Comparison of ENCODE assay signal across 8 cellular contexts in genomic region chr5:34244281-34245031, GRCh38.
A peak's percentile ranks its signal among the peaks of the same experiment; 100 is the strongest.
DNase-seq lines count a peak whose midpoint lies in the region; ATAC-seq and TF ChIP-seq lines count a peak whose summit lies in the region.
"Not testable (repeated sequence)": the region's sequence is repeated elsewhere in the genome, so short reads cannot be mapped to it uniquely, and the experiment has no call there.

No MANE protein-coding gene starts in this region.

- H3K4me3 Mint-ChIP-seq in Calu3 (ENCODE audit: low read depth, unreplicated experiment) = peak overlapping the region; percentile 63
- H3K4me3 Mint-ChIP-seq in stimulated activated memory B cell treated with anti-CD40 and anti-IgM and Interleukin-4, amounts not matched to agents 10 μg/mL and 1 μg/mL and 100 μg/mL, for 72 hours = peak overlapping the region; percentile 80

- H3K4me3 ChIP-seq in HAP-1 (peak overlapping the region; percentile 32), PC-3 (ENCODE audit: low read length) (peak overlapping the region; percentile 48), coronary artery (peak overlapping the region; percentile 83), iPS-20b (ENCODE audit: low read length) (peak overlapping the region; percentile 64), psoas muscle (peak overlapping the region; percentile 68)

- H3K27me3 ChIP-seq in HAP-1 (ENCODE audit: low read depth); PC-3 (ENCODE audit: low read length); iPS-20b (ENCODE audit: insufficient read depth, low read length); psoas muscle (ENCODE audit: insufficient read depth in 3 of 3, low read length in 2 of 3): not testable (repeated sequence)

- intact Hi-C loops in Calu3 (cut with micrococcal nuclease; ENCODE audit: unreplicated experiment); psoas muscle (cut with DNase I): not testable (repeated sequence)
- intact Hi-C loops in PC-3 (cut with micrococcal nuclease) = loop anchor here (5.0 kb wide), 1 partner anchor 208 kb away; no protein-coding TSS in a partner anchor

- H3K4me1 Mint-ChIP-seq in Calu3 (ENCODE audit: low read depth, unreplicated experiment) = not testable (repeated sequence)
- H3K4me1 Mint-ChIP-seq in stimulated activated memory B cell treated with anti-CD40 and anti-IgM and Interleukin-4, amounts not matched to agents 10 μg/mL and 1 μg/mL and 100 μg/mL, for 72 hours = peaks cover 12% of the 10 kb centered on the region

- H3K36me3 ChIP-seq in HAP-1 (replicated peaks); PC-3 (ENCODE audit: low read depth, low read length); iPS-20b (ENCODE audit: insufficient read depth, low read depth, low read length); psoas muscle (ENCODE audit: insufficient read depth in 1 of 2, low read depth in 1 of 2): not testable (repeated sequence)

- H3K27ac ChIP-seq in PC-3 (ENCODE audit: low read length) (peak overlapping the region; percentile 48; the same call in 1 of the 2 replicates), coronary artery (peak overlapping the region; percentile 82 to 98), psoas muscle (peak overlapping the region; percentile 86)
- not testable (repeated sequence) for H3K27ac ChIP-seq in iPS-20b (ENCODE audit: low read length)

- H3K27me3 Mint-ChIP-seq in Calu3 (ENCODE audit: unreplicated experiment); stimulated activated memory B cell treated with anti-CD40 and anti-IgM and Interleukin-4, amounts not matched to agents 10 μg/mL and 1 μg/mL and 100 μg/mL, for 72 hours: not testable (repeated sequence)

- not testable (repeated sequence) for H4K20me1 ChIP-seq in PC-3 (ENCODE audit: low read length)

- not testable (repeated sequence) for BruUV-seq in Calu3 (replicated peaks; lab: Mats Ljungman, UMichigan); PC-3 (replicated peaks; lab: Mats Ljungman, UMichigan)

- H3F3A ChIP-seq in PC-3 (ENCODE audit: low read length, unreplicated experiment) = not testable (repeated sequence)

- peaks cover 19% of the 10 kb centered on the region for H3K79me2 ChIP-seq in PC-3 (ENCODE audit: low read length)

- H3K9me2 ChIP-seq in PC-3 (replicated peaks; ENCODE audit: low read length) = not testable (repeated sequence)

- ATAC-seq in PC-3 (peak; percentile 85), psoas muscle (peak; percentile 69 to 87 (median 80))
- ATAC-seq in stimulated activated memory B cell treated with anti-CD40 and anti-IgM and Interleukin-4, amounts not matched to agents 10 μg/mL and 1 μg/mL and 100 μg/mL, for 72 hours = peak; percentile 96

- POLR2A ChIA-PET in PC-3 (lab: Charles Lee; ENCODE audit: unreplicated experiment) = not testable (repeated sequence)

- not testable (repeated sequence) for TF ChIP-seq CTCF in Calu3 (IDR thresholded peaks at IDR 0.05; ENCODE audit: unreplicated experiment); PC-3 (conservative IDR thresholded peaks at IDR 0.05; ENCODE audit: low read depth, low read length); coronary artery (IDR thresholded peaks at IDR 0.05); psoas muscle (IDR thresholded peaks at IDR 0.05)

- not testable (repeated sequence) for H2AFZ ChIP-seq in PC-3 (ENCODE audit: low read length)

- not testable (repeated sequence) for H3K36me3 Mint-ChIP-seq in Calu3 (ENCODE audit: insufficient read depth, unreplicated experiment); stimulated activated memory B cell treated with anti-CD40 and anti-IgM and Interleukin-4, amounts not matched to agents 10 μg/mL and 1 μg/mL and 100 μg/mL, for 72 hours

- H3K4me2 ChIP-seq in PC-3 (ENCODE audit: low read length) = peak overlapping the region; percentile 46

- H3K27ac Mint-ChIP-seq in Calu3 (ENCODE audit: unreplicated experiment) = not testable (repeated sequence)
- peak overlapping the region; percentile 58 for H3K27ac Mint-ChIP-seq in stimulated activated memory B cell treated with anti-CD40 and anti-IgM and Interleukin-4, amounts not matched to agents 10 μg/mL and 1 μg/mL and 100 μg/mL, for 72 hours

- CTCF ChIA-PET in Calu3 (lab: Charles Lee); PC-3 (lab: Charles Lee): not testable (repeated sequence)

- H3K4me1 ChIP-seq in HAP-1; PC-3 (ENCODE audit: insufficient read depth, low read length); iPS-20b (ENCODE audit: insufficient read depth, low read length); psoas muscle: not testable (repeated sequence)

- peak; percentile 84 for DNase-seq in Calu3
- peak; percentile 8 to 81 for DNase-seq in HAP-1 (ENCODE audit: low spot score in 2 of 2)
- peak; percentile 41 for DNase-seq in PC-3
- DNase-seq in activated CD8-positive, alpha-beta memory T cell treated with anti-CD3 and anti-CD28 coated beads, Interleukin-2, amount 50 U/mL, for 24 hours (ENCODE audit: extremely low read depth) = peak; percentile 52
- DNase-seq in coronary artery (ENCODE audit: low spot score) = peak; percentile 50
- DNase-seq in psoas muscle = peak; percentile 74 to 84

- in situ Hi-C loops in HAP-1 (cut with MboI; ENCODE audit: low sequenced_read_pairs) = not testable (repeated sequence)

- H3K9ac ChIP-seq in PC-3 (ENCODE audit: low read length) (peak overlapping the region; percentile 38; the same call in 1 of the 2 replicates), iPS-20b (ENCODE audit: low read depth, low read length) (peak overlapping the region; percentile 68; the same call in 1 of the 2 replicates)

- H3K9me3 ChIP-seq in HAP-1; PC-3 (ENCODE audit: low read length); iPS-20b (ENCODE audit: insufficient read depth, low read depth, low read length); psoas muscle: not testable (repeated sequence)

- not testable (repeated sequence) for H3K9me3 Mint-ChIP-seq in Calu3 (ENCODE audit: low read depth, unreplicated experiment); stimulated activated memory B cell treated with anti-CD40 and anti-IgM and Interleukin-4, amounts not matched to agents 10 μg/mL and 1 μg/mL and 100 μg/mL, for 72 hours

- WGBS in psoas muscle, 3 donors = 1 to 4% (median 4%) methylated on average over 3 to 22 of the region's 41 CpGs

Comparison
In these comparisons a context has a peak if more than half of its experiments do, and no peak if none do; other contexts are left out.
1. H3K4me3 ChIP-seq: peak in every context shown above with its lines; median percentile 83 in coronary artery; 68 in psoas muscle; 64 in iPS-20b; 48 in PC-3; 32 in HAP-1.